In the genomic region with DNA sequence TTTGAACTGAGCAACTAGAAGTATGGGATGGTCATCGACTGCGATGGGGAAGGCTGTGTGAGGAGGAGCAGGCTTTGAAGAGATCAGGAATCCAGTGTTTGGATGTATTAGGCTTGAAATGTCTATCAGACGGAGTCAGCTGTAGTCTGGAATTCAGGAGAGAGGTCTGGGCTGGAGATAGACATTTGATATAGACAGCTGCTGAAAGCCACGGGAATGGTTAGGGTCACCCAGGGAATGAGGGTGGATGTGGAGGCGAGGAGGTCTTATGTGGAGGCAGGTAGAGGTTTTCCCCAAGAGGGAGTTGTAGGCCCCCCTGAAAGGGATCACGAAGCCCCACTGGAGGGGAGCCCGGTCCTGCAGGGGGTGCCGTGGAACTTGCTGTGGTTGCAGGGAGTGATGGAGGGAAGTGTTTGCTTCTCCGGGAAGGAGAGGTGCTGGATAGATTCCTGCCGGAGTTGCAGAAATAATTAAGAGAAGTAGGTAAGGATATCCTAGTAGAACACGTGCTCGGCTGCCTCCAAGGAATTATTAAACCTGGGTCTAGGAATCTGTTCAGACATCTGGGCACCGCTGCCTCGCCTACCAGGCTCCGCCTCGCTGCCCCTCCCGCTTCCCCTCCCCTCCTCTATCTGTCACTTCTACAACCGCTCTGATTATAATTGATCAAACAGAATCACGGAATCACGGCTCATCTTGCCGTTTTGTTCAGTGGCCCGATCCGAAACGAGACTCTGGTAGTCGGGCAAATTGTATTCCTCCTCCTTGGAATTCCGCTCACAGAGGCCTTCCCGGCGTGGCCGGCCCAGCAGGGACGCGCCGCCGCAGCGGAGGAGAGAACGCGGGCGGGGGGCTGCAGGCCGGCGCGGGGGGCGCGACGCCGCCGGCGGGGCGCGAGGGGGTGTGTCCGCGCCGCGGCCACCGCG, we compare ENCODE assay signal across 9 cellular contexts. TPM values are rescaled to one million over a fixed set of nuclear protein-coding genes. Genes with fewer than 3 reads are reported as not detected.
DNase-seq lines count a peak whose midpoint lies in the region; ATAC-seq, FAIRE-seq and TF ChIP-seq lines count a peak whose summit lies in the region.
"Had no signal": no experiment of that assay in that cellular context is flagged by ENCODE, and none has a peak within 500 bp of the region (broad histone marks: within the 10 kb centered on the region; RNA-seq: fewer than 3 reads in every experiment).

No MANE protein-coding gene starts in this region.

- DNase-seq in activated T-cell treated with anti-CD3 and anti-CD28 coated beads, Interleukin-2, amount 50 U/mL, for 4 hours, result no peak
- DNase-seq in activated T-cell treated with anti-CD3 and anti-CD28 coated beads for 4 hours (no peak), lower lobe of right lung (no peak), upper lobe of left lung (no peak), NCI-H1930 (lab: John Stamatoyannopoulos, UW) (no peak), NAMALWA (ENCODE audit: low spot score) (no peak), GM12892 (ENCODE audit: insufficient read length) (no peak)
- DNase-seq in activated naive CD8-positive, alpha-beta T cell treated with anti-CD3 and anti-CD28 coated beads for 36 hours, result no peak
- DNase-seq: NCI-H2081 treated with DMSO at 0.1 percent for 48 hours had no signal

- peak overlapping the region; percentile 46 for H3K4me3 Mint-ChIP-seq in activated T-cell treated with anti-CD3 and anti-CD28 coated beads, Interleukin-2, amount 50 U/mL, for 4 hours
- H3K4me3 Mint-ChIP-seq in activated naive CD8-positive, alpha-beta T cell treated with anti-CD3 and anti-CD28 coated beads for 36 hours, result peak overlapping the region; percentile 40

- no peak overlapping the region for H3K27ac Mint-ChIP-seq in activated naive CD8-positive, alpha-beta T cell treated with anti-CD3 and anti-CD28 coated beads for 36 hours

- ATAC-seq in activated T-cell treated with anti-CD3 and anti-CD28 coated beads, Interleukin-2, amount 50 U/mL, for 4 hours, result no peak
- ATAC-seq in lower lobe of right lung (no peak), upper lobe of left lung (ENCODE audit: low FRiP score in 2 of 2) (no peak)

- no peak for TF ChIP-seq EP300 in upper lobe of left lung (IDR thresholded peaks at IDR 0.05)

- H3K36me3 ChIP-seq in lower lobe of right lung, result no peaks in the 10 kb centered on the region
- H3K36me3 ChIP-seq in upper lobe of left lung, result no peaks in the 10 kb centered on the region

- intact Hi-C loops in lower lobe of right lung (cut with DNase I), result no loop called here

- H3K27me3 Mint-ChIP-seq in activated T-cell treated with anti-CD3 and anti-CD28 coated beads, Interleukin-2, amount 50 U/mL, for 4 hours (ENCODE audit: low read depth), result peaks cover 72% of the 10 kb centered on the region
- peaks cover 74% of the 10 kb centered on the region for H3K27me3 Mint-ChIP-seq in activated naive CD8-positive, alpha-beta T cell treated with anti-CD3 and anti-CD28 coated beads for 36 hours

- 11 to 15% methylated on average over 25 to 39 of the region's 54 CpGs for WGBS in upper lobe of left lung, 2 donors

- peaks cover 53% of the 10 kb centered on the region for H3K27me3 ChIP-seq in lower lobe of right lung (ENCODE audit: low read depth)
- H3K27me3 ChIP-seq in upper lobe of left lung, result peaks cover 0 to 28% (median 7%) of the 10 kb centered on the region in 4 donors

- no peak for TF ChIP-seq POLR2A in upper lobe of left lung (IDR thresholded peaks at IDR 0.05)
- no peak for TF ChIP-seq POLR2A in GM12892 (IDR thresholded peaks at IDR 0.05; ENCODE audit: low read depth, low read length)

- H3K4me1 ChIP-seq in lower lobe of right lung, result peaks cover 11% of the 10 kb centered on the region
- peaks cover 5 to 22% (median 14%) of the 10 kb centered on the region in 4 donors for H3K4me1 ChIP-seq in upper lobe of left lung

- peaks cover 18% of the 10 kb centered on the region for H3K4me1 Mint-ChIP-seq in activated T-cell treated with anti-CD3 and anti-CD28 coated beads, Interleukin-2, amount 50 U/mL, for 4 hours (ENCODE audit: low read depth)
- H3K4me1 Mint-ChIP-seq in activated naive CD8-positive, alpha-beta T cell treated with anti-CD3 and anti-CD28 coated beads for 36 hours, result peaks cover 7% of the 10 kb centered on the region

- H3K27ac ChIP-seq in lower lobe of right lung (no peak overlapping the region), upper lobe of left lung (peak overlapping the region in 1 of 4 donors; percentile 40)

- no peaks in the 10 kb centered on the region for H3K36me3 Mint-ChIP-seq in activated T-cell treated with anti-CD3 and anti-CD28 coated beads, Interleukin-2, amount 50 U/mL, for 4 hours (ENCODE audit: insufficient read depth)
- H3K36me3 Mint-ChIP-seq in activated naive CD8-positive, alpha-beta T cell treated with anti-CD3 and anti-CD28 coated beads for 36 hours, result no peaks in the 10 kb centered on the region

- TF ChIP-seq CTCF in lower lobe of right lung (IDR thresholded peaks at IDR 0.05) (no peak), upper lobe of left lung (IDR thresholded peaks at IDR 0.05) (no peak)

- H3K9me3 ChIP-seq in lower lobe of right lung (no peaks in the 10 kb centered on the region), upper lobe of left lung (no peaks in the 10 kb centered on the region)

- H3K4me3 ChIP-seq in lower lobe of right lung (peak overlapping the region; percentile 42), upper lobe of left lung (peak overlapping the region in 3 of 4 donors; percentile 44 to 59 (median 45))

- no peak for FAIRE-seq in GM12892 (lab: Jason Lieb, UNC)

- H3K9me3 Mint-ChIP-seq in activated T-cell treated with anti-CD3 and anti-CD28 coated beads, Interleukin-2, amount 50 U/mL, for 4 hours, result no peaks in the 10 kb centered on the region
- H3K9me3 Mint-ChIP-seq in activated naive CD8-positive, alpha-beta T cell treated with anti-CD3 and anti-CD28 coated beads for 36 hours, result no peaks in the 10 kb centered on the region

RNA-seq across cellular contexts. Expression of a gene that starts 0.8 kb away (rescaled TPM):
- under 1 TPM; 0.03 to 0.08 (median 0.03) TPM for total RNA-seq in activated T-cell treated with anti-CD3 and anti-CD28 coated beads, Interleukin-2, amount 50 U/mL, for 4 hours
- under 1 TPM; 0.02 to 0.14 TPM for total RNA-seq in activated naive CD8-positive, alpha-beta T cell treated with anti-CD3 and anti-CD28 coated beads for 36 hours
- total RNA-seq in lower lobe of right lung (8.4 TPM), upper lobe of left lung (10 to 100 TPM in 2 of 6 donors, 1 to 10 TPM in 4; 5.2 to 45.1 (median 8.8) TPM)
- 0.04 TPM for polyA plus RNA-seq in GM12892 (2012; ENCODE audit: missing spikeins)

RNA-seq across cellular contexts. Expression of a gene that starts 47.7 kb away (rescaled TPM):
- total RNA-seq in activated T-cell treated with anti-CD3 and anti-CD28 coated beads, Interleukin-2, amount 50 U/mL, for 4 hours, result 10 to 100 TPM in 1 of 3 donors, 1 to 10 TPM in 2; 8.1 to 11.4 (median 9.2) TPM
- 10 to 100 TPM; 12.4 to 12.8 TPM for total RNA-seq in activated naive CD8-positive, alpha-beta T cell treated with anti-CD3 and anti-CD28 coated beads for 36 hours
- total RNA-seq in lower lobe of right lung (12.4 TPM), upper lobe of left lung (10 to 100 TPM in 5 of 6 donors, 1 to 10 TPM in 1; 5.5 to 30.4 (median 12.2) TPM)
- 12.0 TPM for polyA plus RNA-seq in GM12892 (2012; ENCODE audit: missing spikeins)
